ENCODE assay signal across 6 cellular contexts in genomic region chr20:8376940-8377339, GRCh38.
"Had no signal": no experiment of that assay in that cellular context is flagged by ENCODE, and none has a peak within 500 bp of the region (broad histone marks: within the 10 kb centered on the region; RNA-seq: fewer than 3 reads in every experiment).

No MANE protein-coding gene starts in this region.

- H3K27me3 Mint-ChIP-seq: IgD-negative memory B cell had no signal

- H3K27ac Mint-ChIP-seq: GM23338, H9, IgD-negative memory B cell had no signal

- H3K36me3 Mint-ChIP-seq: IgD-negative memory B cell had no signal

- H3K4me2 ChIP-seq: GM23338 had no signal

- ATAC-seq: GM23338, HepG2 had no signal

- DNase-seq: H9, HCEC 1CT had no signal

- H3K4me3 ChIP-seq: GM23338 had no signal

- H3K4me1 Mint-ChIP-seq: IgD-negative memory B cell had no signal

- H3K27ac ChIP-seq: HL-60 had no signal

- H2AFZ ChIP-seq: GM23338 had no signal

- H3K4me3 Mint-ChIP-seq: GM23338, H9, IgD-negative memory B cell had no signal
